27 cellular contexts compared by ENCODE assay signal in genomic region chr22:42708393-42708792, GRCh38. TPM values are rescaled to one million over a fixed set of nuclear protein-coding genes. Genes with fewer than 3 reads are reported as not detected.
DNase-seq lines count a peak whose midpoint lies in the region; ATAC-seq, FAIRE-seq and TF ChIP-seq lines count a peak whose summit lies in the region.
"Had no signal": no experiment of that assay in that cellular context is flagged by ENCODE, and none has a peak within 500 bp of the region (broad histone marks: within the 10 kb centered on the region; RNA-seq: fewer than 3 reads in every experiment).

No MANE protein-coding gene starts in this region.

- no peaks in the 10 kb centered on the region for H3K79me2 ChIP-seq in K562 (ENCODE audit: control insufficient read depth, insufficient read depth, low read length)

- TF ChIP-seq CTCF in left ventricle myocardium inferior (IDR thresholded peaks at IDR 0.05; ENCODE audit: borderline replicate concordance) (no peak), A673 (conservative IDR thresholded peaks at IDR 0.05; ENCODE audit: low read depth, low read length) (no peak), HEK293 (tag by site-specific recombination; IDR thresholded peaks at IDR 0.05) (no peak), K562 (IDR thresholded peaks at IDR 0.05 in 2 of 3, conservative IDR thresholded peaks at IDR 0.05 in 1 of 3; ENCODE audit: insufficient read depth in 2 of 3, low read depth in 1 of 3, low read length in 3 of 3) (no peak)

- DNase-seq in left ventricle myocardium inferior (no peak), Right ventricle myocardium inferior (ENCODE audit: missing footprints) (no peak), A673 (ENCODE audit: low spot score) (peak; percentile 85), K562 (ENCODE audit: extremely low read depth in 1 of 4, low spot score in 3 of 4) (no peak), HEK293T (ENCODE audit: extremely low spot score) (no peak), epidermal melanocyte (ENCODE audit: insufficient read length, low spot score) (no peak)
- DNase-seq: ACHN; BE2C; C1 segment of cervical spinal cord; CD4-positive, alpha-beta memory T cell; CD4-positive, CD25-positive, alpha-beta regulatory T cell; CD8-positive, alpha-beta memory T cell; COR-L47; DMS 273 treated with DMSO at 0.1 percent for 48 hours; DMS153; DMS53; DMS79; DND-41; EL; GDM1 had no signal

- H3K36me3 ChIP-seq in left ventricle myocardium inferior (peaks cover 21% of the 10 kb centered on the region), A673 (ENCODE audit: insufficient read depth, low read length, poor library complexity, severe bottlenecking) (peaks cover 3% of the 10 kb centered on the region), HEK293 (ENCODE audit: control insufficient read depth in 2 of 2, insufficient read depth in 1 of 2, low read length in 2 of 2) (no peaks in the 10 kb centered on the region; a peak in 1 of 3 replicates), K562 (ENCODE audit: control insufficient read depth, insufficient read depth, low read length) (no peaks in the 10 kb centered on the region)
- H3K36me3 ChIP-seq: BE2C, BLaER1 had no signal

- CTCF ChIA-PET in A673 (lab: Charles Lee), result no interaction called here
- CTCF ChIA-PET in HEK293 (lab: Yijun Ruan, JAX), result interaction anchor here (0.6 kb wide), 1 partner anchor 125 kb away, joined by 4 read pairs; no protein-coding TSS in a partner anchor
- CTCF ChIA-PET in K562 (lab: Yijun Ruan, JAX; ENCODE audit: low intra/inter-chr PET ratio), result no interaction called here
- CTCF ChIA-PET in HEK293T (lab: Yijun Ruan, JAX), result interaction anchor here (0.7 kb wide), 1 partner anchor 109 kb away, joined by 4 read pairs; no protein-coding TSS in a partner anchor

- WGBS in K562 (ENCODE audit: insufficient coverage, low coverage, missing lambda C conversion rate), result 0% methylated on average over 2 of the region's 3 CpGs

- in situ Hi-C loops in K562 (cut with MboI), result no loop called here

- H2AFZ ChIP-seq in K562 (ENCODE audit: low read depth, low read length), result no peak overlapping the region

- POLR2A ChIA-PET in A673 (lab: Charles Lee; ENCODE audit: low non-redundant PET), result no interaction called here
- POLR2A ChIA-PET in HEK293 (lab: Yijun Ruan, JAX), result no interaction called here
- POLR2A ChIA-PET in K562 (lab: Yijun Ruan, JAX), result no interaction called here
- POLR2A ChIA-PET in HEK293T (lab: Yijun Ruan, JAX), result no interaction called here

- no peak for FAIRE-seq in K562 (lab: Jason Lieb, UNC)
- FAIRE-seq: A549, GM12878, GM19239 had no signal

- no peaks in the 10 kb centered on the region for H4K20me1 ChIP-seq in K562 (replicated peaks; ENCODE audit: control insufficient read depth, insufficient read depth, low read length)
- H4K20me1 ChIP-seq: BLaER1 had no signal

- intact Hi-C loops in left ventricle myocardium inferior (cut with micrococcal nuclease) (no loop called here), Right ventricle myocardium inferior (cut with DNase I) (no loop called here), A673 (cut with micrococcal nuclease; ENCODE audit: unreplicated experiment) (loop anchor here (5.0 kb wide), 1 partner anchor 154 kb away; no protein-coding TSS in a partner anchor), K562 (cut with micrococcal nuclease) (no loop called here)

- H3K4me2 ChIP-seq in K562 (ENCODE audit: insufficient read depth, low read length), result no peak overlapping the region
- H3K4me2 ChIP-seq: A549, BLaER1 had no signal

- H3K9ac ChIP-seq in K562 (ENCODE audit: insufficient read depth in 1 of 2, low read depth in 2 of 2, low read length in 2 of 2), result no peak overlapping the region
- H3K9ac ChIP-seq: BLaER1 had no signal

- TF ChIP-seq EP300 in K562 (IDR thresholded peaks at IDR 0.05; ENCODE audit: low read length), result no peak

- H3K27me3 ChIP-seq in left ventricle myocardium inferior (ENCODE audit: low read depth) (no peaks in the 10 kb centered on the region), A673 (replicated peaks; ENCODE audit: insufficient read depth, low read depth, low read length, poor library complexity) (no peaks in the 10 kb centered on the region), K562 (ENCODE audit: control insufficient read depth in 2 of 2, insufficient read depth in 2 of 2, low read length in 2 of 2) (peaks cover 0 to 6% of the 10 kb centered on the region in 2 experiments; a peak in 2 of 5 replicates)
- H3K27me3 ChIP-seq: BE2C, BLaER1 had no signal

- TF ChIP-seq RAD21 in K562 (CRISPR knock-in tag; conservative IDR thresholded peaks at IDR 0.05 in 1 of 2, IDR thresholded peaks at IDR 0.05 in 1 of 2), result no peak

- ATAC-seq in Right ventricle myocardium inferior (no peak), K562 (no peak)
- ATAC-seq: A549, GM12878 had no signal

- H3K4me3 ChIP-seq in left ventricle myocardium inferior (no peak overlapping the region), A673 (ENCODE audit: low read depth, low read length, poor library complexity, severe bottlenecking) (no peak overlapping the region), HEK293 (ENCODE audit: low read depth, low read length) (no peak overlapping the region), K562 (no peak overlapping the region)
- H3K4me3 ChIP-seq: A549, BLaER1, GM12878 had no signal

- H3K9me3 ChIP-seq in left ventricle myocardium inferior (replicated peaks) (peaks cover 20% of the 10 kb centered on the region), A673 (ENCODE audit: low read depth, low read length, poor library complexity, severe bottlenecking) (peaks cover 11% of the 10 kb centered on the region), HEK293 (ENCODE audit: control insufficient read depth, insufficient read depth, low read depth, low read length) (no peaks in the 10 kb centered on the region), K562 (replicated peaks; ENCODE audit: control insufficient read depth, insufficient read depth, low read depth, low read length) (no peaks in the 10 kb centered on the region)
- H3K9me3 ChIP-seq: BE2C had no signal

- H3K4me1 ChIP-seq in left ventricle myocardium inferior (peaks cover 74% of the 10 kb centered on the region), A673 (ENCODE audit: insufficient read depth, low read length, poor library complexity, severe bottlenecking) (peaks cover 9% of the 10 kb centered on the region), HEK293 (ENCODE audit: control insufficient read depth, insufficient read depth, low read length) (no peaks in the 10 kb centered on the region), K562 (replicated peaks in 1 of 2; ENCODE audit: control insufficient read depth in 2 of 2, insufficient read depth in 2 of 2, low read length in 2 of 2) (no peaks in the 10 kb centered on the region; a peak in 1 of 5 replicates)
- H3K4me1 ChIP-seq: A549, BE2C had no signal

- peak overlapping the region; percentile 68 for H3K27ac ChIP-seq in left ventricle myocardium inferior (replicated peaks)
- H3K27ac ChIP-seq in A673 (ENCODE audit: low read depth, low read length, poor library complexity, severe bottlenecking), result peak overlapping the region; percentile 82
- no peak overlapping the region for H3K27ac ChIP-seq in HEK293 (ENCODE audit: extremely low read depth, low read depth, low read length)
- H3K27ac ChIP-seq in K562 (ENCODE audit: extremely low read depth, low read depth, low read length), result no peak overlapping the region
- H3K27ac ChIP-seq: 22Rv1, A549, BLaER1 had no signal

- no peak for TF ChIP-seq POLR2A in K562 (conservative IDR thresholded peaks at IDR 0.05)

- no TSS peak for BruUV-seq in A673 (replicated peaks; lab: Mats Ljungman, UMichigan)
- BruUV-seq in K562 (replicated peaks; lab: Mats Ljungman, UMichigan), result no TSS peak

- no peaks in the 10 kb centered on the region for H3K9me1 ChIP-seq in K562 (ENCODE audit: control insufficient read depth, insufficient read depth, low read length)

RNA-seq across cellular contexts. Expression of gene A4GALT, which starts 12.3 kb away (rescaled TPM):
- total RNA-seq in left ventricle myocardium inferior (94.9 TPM), Right ventricle myocardium inferior (81.2 TPM), A673 (2021) (21.9 and 23.7 TPM in 2 replicates), K562 (2014; rRNA removed) (not detected in 2 replicates), K562 (2014; rRNA removed; fragmentation: Illumina TruSeq; extraction: Trizol) (not detected in 2 replicates), K562 (2015; rRNA removed; fragmentation: Illumina TruSeq; extraction: Trizol) (not detected in 2 replicates), K562 (2021) (0.11 TPM in 1 of 2 replicates, not detected in the other)
- 1.2 TPM in 1 of 2 replicates, not detected in the other for total RNA-seq in K562 (2011; cell fraction: chromatin; rRNA removed; ENCODE audit: low replicate concordance)
- 1.0 TPM in 1 of 2 replicates, not detected in the other for total RNA-seq in K562 (2011; cell fraction: nucleolus; rRNA removed)
- total RNA-seq in K562 (2011; cell fraction: nucleoplasm; rRNA removed), result not detected in 2 replicates
- polyA plus RNA-seq in K562 (2011; rRNA removed) (0.07 and 0.27 TPM in 2 replicates), K562 (2014; fragmentation: Illumina TruSeq; extraction: Trizol) (not detected in 2 replicates), K562 (2014; fragmentation: Nextera tagmentation; extraction: Ambion mirVana) (not detected), K562 (2014; rRNA removed) (not detected in 2 replicates)
- polyA plus RNA-seq in K562 (2011; cell fraction: cytosol; rRNA removed), result 0.21 and 0.58 TPM in 2 replicates
- 0.06 and 0.17 TPM in 2 replicates for polyA plus RNA-seq in K562 (2011; cell fraction: nucleus; rRNA removed)
- not detected in 2 replicates for polyA plus RNA-seq in K562 (2012)
- polyA minus RNA-seq in K562 (2011; rRNA and poly(A)+ RNA removed), result 0.09 TPM in 1 of 2 replicates, not detected in the other
- polyA minus RNA-seq in K562 (2011; cell fraction: cytosol; rRNA and poly(A)+ RNA removed), result not detected in 2 replicates
- polyA minus RNA-seq in K562 (2011; cell fraction: nucleus; rRNA and poly(A)+ RNA removed), result 0.11 and 0.40 TPM in 2 replicates
- total RNA-seq: CD4-positive, CD25-positive, alpha-beta regulatory T cell; CD8-positive, alpha-beta memory T cell had no signal
- polyA plus RNA-seq: CD14-positive monocyte; CD4-positive, alpha-beta memory T cell; CD4-positive, CD25-positive, alpha-beta regulatory T cell; CD8-positive, alpha-beta memory T cell had no signal

RNA-seq across cellular contexts. Expression of gene CYB5R3, which starts 59.2 kb away (rescaled TPM):
- 298 TPM for total RNA-seq in left ventricle myocardium inferior
- 268 TPM for total RNA-seq in Right ventricle myocardium inferior
- 172 and 176 TPM in 2 replicates for total RNA-seq in A673 (2021)
- 13.9 and 37.9 TPM in 2 replicates for total RNA-seq in K562 (2011; cell fraction: chromatin; rRNA removed; ENCODE audit: low replicate concordance)
- 38.5 and 38.7 TPM in 2 replicates for total RNA-seq in K562 (2011; cell fraction: nucleolus; rRNA removed)
- total RNA-seq in K562 (2011; cell fraction: nucleoplasm; rRNA removed), result 25.3 and 37.0 TPM in 2 replicates
- total RNA-seq in K562 (2014; rRNA removed), result 28.7 and 43.2 TPM in 2 replicates
- 10.9 and 13.5 TPM in 2 replicates for total RNA-seq in K562 (2014; rRNA removed; fragmentation: Illumina TruSeq; extraction: Trizol)
- total RNA-seq in K562 (2015; rRNA removed; fragmentation: Illumina TruSeq; extraction: Trizol), result 20.0 and 21.0 TPM in 2 replicates
- total RNA-seq in K562 (2021), result 66.7 and 66.8 TPM in 2 replicates
- 23.4 and 60.3 TPM in 2 replicates for polyA plus RNA-seq in K562 (2011; rRNA removed)
- polyA plus RNA-seq in K562 (2011; cell fraction: cytosol; rRNA removed), result 41.8 and 76.5 TPM in 2 replicates
- polyA plus RNA-seq in K562 (2011; cell fraction: nucleus; rRNA removed), result 21.3 and 28.1 TPM in 2 replicates
- polyA plus RNA-seq in K562 (2012), result 46.5 and 68.5 TPM in 2 replicates
- polyA plus RNA-seq in K562 (2014; fragmentation: Illumina TruSeq; extraction: Trizol), result 59.2 and 83.9 TPM in 2 replicates
- polyA plus RNA-seq in K562 (2014; fragmentation: Nextera tagmentation; extraction: Ambion mirVana), result 1 to 10 TPM; 1.4 to 3.9 TPM
- polyA plus RNA-seq in K562 (2014; rRNA removed), result 37.6 and 45.0 TPM in 2 replicates
- 21.7 and 21.8 TPM in 2 replicates for polyA minus RNA-seq in K562 (2011; rRNA and poly(A)+ RNA removed)
- 30.6 and 64.6 TPM in 2 replicates for polyA minus RNA-seq in K562 (2011; cell fraction: cytosol; rRNA and poly(A)+ RNA removed)
- 7.7 and 11.7 TPM in 2 replicates for polyA minus RNA-seq in K562 (2011; cell fraction: nucleus; rRNA and poly(A)+ RNA removed)

Comparison
In these comparisons a context has a peak if more than half of its experiments do, and no peak if none do; other contexts are left out.
1. H3K27ac ChIP-seq: peak in left ventricle myocardium inferior (single experiment) and A673 (single experiment); none in HEK293 (single experiment) and K562 (single experiment).
2. RNA of gene A4GALT, which starts 12.3 kb away (total RNA-seq): 94.9 TPM in left ventricle myocardium inferior (single experiment), 81.2 TPM in Right ventricle myocardium inferior (single experiment) and 21.9 to 23.7 TPM in A673; 0.11 to 1.2 TPM in K562; every median in the first group is over 10 times any median in the second.
3. CTCF ChIA-PET loops: an anchor here in HEK293 (0.6 kb wide) and HEK293T (0.7 kb wide); none called in A673 and K562.